11 cellular contexts compared by ENCODE assay signal in genomic region chr14:75440733-75441474, GRCh38. TPM values are rescaled to one million over a fixed set of nuclear protein-coding genes. Genes with fewer than 3 reads are reported as not detected.
DNase-seq lines count a peak whose midpoint lies in the region; ATAC-seq, FAIRE-seq and TF ChIP-seq lines count a peak whose summit lies in the region.
"Had no signal": no experiment of that assay in that cellular context is flagged by ENCODE, and none has a peak within 500 bp of the region (broad histone marks: within the 10 kb centered on the region; RNA-seq: fewer than 3 reads in every experiment).

No MANE protein-coding gene starts in this region.

- CTCF ChIA-PET in K562 (lab: Yijun Ruan, JAX; ENCODE audit: low intra/inter-chr PET ratio): no interaction called here

- intact Hi-C loops in K562 (cut with micrococcal nuclease): no loop called here
- intact Hi-C loops in left colon (cut with DNase I, micrococcal nuclease): no loop called here
- intact Hi-C loops in spleen (cut with DNase I; ENCODE audit: low total_unique reads): no loop called here

- TF ChIP-seq POLR2A in K562 (conservative IDR thresholded peaks at IDR 0.05) (no peak), spleen (IDR thresholded peaks at IDR 0.05) (no peak)

- DNase-seq in GM03348 (ENCODE audit: low spot score) (peak; percentile 73), K562 (ENCODE audit: extremely low read depth in 1 of 4, low spot score in 3 of 4) (no peak), left colon (peak in 1 of 2 donors; percentile 58), spleen (no peak), T-helper 9 cell (no peak), brain microvascular endothelial cell (no peak), HAP-1 (ENCODE audit: low spot score in 2 of 2) (no peak), NCI-H2107 treated with DMSO at 0.1 percent for 48 hours (lab: John Stamatoyannopoulos, UW; ENCODE audit: unreplicated experiment) (no peak)
- DNase-seq: activated CD4-positive, alpha-beta T cell treated with anti-CD3 and anti-CD28 coated beads for 4 hours; NCI-H1417 treated with DMSO at 0.1 percent for 48 hours; nephron progenitor cell had no signal

- peaks cover 19 to 36% of the 10 kb centered on the region in 2 experiments for H3K4me1 ChIP-seq in K562 (replicated peaks in 1 of 2; ENCODE audit: control insufficient read depth in 2 of 2, insufficient read depth in 2 of 2, low read length in 2 of 2)
- H3K4me1 ChIP-seq in spleen: peaks cover 13 to 100% (median 71%) of the 10 kb centered on the region in 6 donors
- H3K4me1 ChIP-seq in HAP-1: no peaks in the 10 kb centered on the region

- no peak overlapping the region for H3K4me2 ChIP-seq in K562 (ENCODE audit: insufficient read depth, low read length)

- H3K9me3 ChIP-seq in K562 (replicated peaks; ENCODE audit: control insufficient read depth, insufficient read depth, low read depth, low read length) (no peaks in the 10 kb centered on the region), spleen (no peaks in the 10 kb centered on the region), HAP-1 (no peaks in the 10 kb centered on the region)

- no peak for TF ChIP-seq RAD21 in K562 (CRISPR knock-in tag; conservative IDR thresholded peaks at IDR 0.05 in 1 of 2, IDR thresholded peaks at IDR 0.05 in 1 of 2)

- H3K9ac ChIP-seq in K562 (ENCODE audit: insufficient read depth in 1 of 2, low read depth in 2 of 2, low read length in 2 of 2): no peak overlapping the region

- H2AFZ ChIP-seq in K562 (ENCODE audit: low read depth, low read length): no peak overlapping the region

- no peak for FAIRE-seq in K562 (lab: Jason Lieb, UNC)

- no peaks in the 10 kb centered on the region for H3K27me3 ChIP-seq in K562 (ENCODE audit: control insufficient read depth in 2 of 2, insufficient read depth in 2 of 2, low read length in 2 of 2)
- H3K27me3 ChIP-seq in spleen (replicated peaks in 1 of 7): no peaks in the 10 kb centered on the region
- H3K27me3 ChIP-seq in brain microvascular endothelial cell (replicated peaks): no peaks in the 10 kb centered on the region
- H3K27me3 ChIP-seq in HAP-1 (ENCODE audit: low read depth): no peaks in the 10 kb centered on the region

- 86% methylated on average over 11 of the region's 14 CpGs for WGBS in K562 (ENCODE audit: insufficient coverage, low coverage, missing lambda C conversion rate)
- WGBS in spleen, 5 donors: 46 to 73% (median 66%) methylated on average over 14 of the region's 14 CpGs

- H3K79me2 ChIP-seq in K562 (ENCODE audit: control insufficient read depth, insufficient read depth, low read length): no peaks in the 10 kb centered on the region

- POLR2A ChIA-PET in K562 (lab: Yijun Ruan, JAX): interaction anchor here (0.6 to 0.7 kb wide), 3 partner anchors 11 to 194 kb away, joined by 3 to 4 read pairs (median 3); no protein-coding TSS in a partner anchor

- TF ChIP-seq EP300 in K562 (IDR thresholded peaks at IDR 0.05; ENCODE audit: low read length): no peak

- TF ChIP-seq CTCF in K562 (IDR thresholded peaks at IDR 0.05 in 2 of 3, conservative IDR thresholded peaks at IDR 0.05 in 1 of 3; ENCODE audit: insufficient read depth in 2 of 3, low read depth in 1 of 3, low read length in 3 of 3): no peak
- TF ChIP-seq CTCF in spleen (IDR thresholded peaks at IDR 0.05 in 8 of 11, conservative IDR thresholded peaks at IDR 0.05 in 3 of 11): no peak
- no peak for TF ChIP-seq CTCF in brain microvascular endothelial cell (IDR thresholded peaks at IDR 0.05; ENCODE audit: low read depth, low read length, missing control alignments)

- in situ Hi-C loops in K562 (cut with MboI): no loop called here
- in situ Hi-C loops in brain microvascular endothelial cell (cut with HindIII; ENCODE audit: low pct_ligation_motif_present, low sequenced_read_pairs): no loop called here
- in situ Hi-C loops in HAP-1 (cut with MboI; ENCODE audit: low sequenced_read_pairs): no loop called here

- H3K4me3 ChIP-seq in K562: no peak overlapping the region
- H3K4me3 ChIP-seq in spleen: peak overlapping the region in 1 of 8 donors; percentile 20
- no peak overlapping the region for H3K4me3 ChIP-seq in brain microvascular endothelial cell (ENCODE audit: low read depth, low read length)
- H3K4me3 ChIP-seq in HAP-1: no peak overlapping the region

- no peak; the same call in 2 of the 3 replicates for ATAC-seq in K562
- ATAC-seq in left colon: peak; percentile 13

- H3K9me1 ChIP-seq in K562 (ENCODE audit: control insufficient read depth, insufficient read depth, low read length): no peaks in the 10 kb centered on the region

- no peak overlapping the region; the same call in 2 of the 3 replicates for H3K27ac ChIP-seq in K562 (ENCODE audit: extremely low read depth, low read depth, low read length)
- peak overlapping the region in 6 of 8 donors; percentile 19 to 81 (median 67) for H3K27ac ChIP-seq in spleen
- H3K27ac ChIP-seq in brain microvascular endothelial cell: no peak overlapping the region

- no peaks in the 10 kb centered on the region for H4K20me1 ChIP-seq in K562 (replicated peaks; ENCODE audit: control insufficient read depth, insufficient read depth, low read length)

- BruUV-seq in K562 (replicated peaks; lab: Mats Ljungman, UMichigan): no TSS peak

- H3K36me3 ChIP-seq in K562 (ENCODE audit: control insufficient read depth, insufficient read depth, low read length): no peaks in the 10 kb centered on the region
- peaks cover 0 to 99% (median 27%) of the 10 kb centered on the region in 6 donors for H3K36me3 ChIP-seq in spleen
- H3K36me3 ChIP-seq in brain microvascular endothelial cell (replicated peaks): peaks cover 2% of the 10 kb centered on the region
- peaks cover 74% of the 10 kb centered on the region for H3K36me3 ChIP-seq in HAP-1 (replicated peaks)

TF ChIP-seq in K562, 482 proteins besides CTCF, POLR2A, EP300 and RAD21:
- peak; percentile 94 for TF ChIP-seq ESRRA (IDR thresholded peaks at IDR 0.05; ENCODE audit: borderline replicate concordance, low read depth)
- no peak for TF ChIP-seq ZNF41 (CRISPR knock-in tag; conservative IDR thresholded peaks at IDR 0.05)

RNA-seq across cellular contexts. Expression of gene JDP2, which starts 13.1 kb away (rescaled TPM):
- total RNA-seq in K562 (2011; cell fraction: chromatin; rRNA removed; ENCODE audit: low replicate concordance): 1.3 and 2.2 TPM in 2 replicates
- total RNA-seq in K562 (2011; cell fraction: nucleolus; rRNA removed): 0.67 and 1.3 TPM in 2 replicates
- 1.5 and 1.6 TPM in 2 replicates for total RNA-seq in K562 (2011; cell fraction: nucleoplasm; rRNA removed)
- total RNA-seq in K562 (2014; rRNA removed) (13.8 and 16.7 TPM in 2 replicates), K562 (2014; rRNA removed; fragmentation: Illumina TruSeq; extraction: Trizol) (2.5 and 3.1 TPM in 2 replicates), K562 (2015; rRNA removed; fragmentation: Illumina TruSeq; extraction: Trizol) (1.7 and 2.4 TPM in 2 replicates), K562 (2021) (8.9 and 9.6 TPM in 2 replicates), left colon (10 to 100 TPM; 29.5 to 40.1 TPM), spleen (100 to 1,000 TPM in 4 of 7 donors, 10 to 100 TPM in 3; 52.6 to 144 (median 123) TPM)
- polyA plus RNA-seq in K562 (2011; rRNA removed) (0.78 and 4.6 TPM in 2 replicates), K562 (2014; fragmentation: Illumina TruSeq; extraction: Trizol) (4.6 and 5.4 TPM in 2 replicates), K562 (2014; fragmentation: Nextera tagmentation; extraction: Ambion mirVana) (under 1 TPM; 0.27 to 0.34 TPM), K562 (2014; rRNA removed) (8.5 and 16.5 TPM in 2 replicates), spleen (10 to 100 TPM; 18.2 to 89.1 (median 32.2) TPM)
- 1.1 and 4.4 TPM in 2 replicates for polyA plus RNA-seq in K562 (2011; cell fraction: cytosol; rRNA removed)
- polyA plus RNA-seq in K562 (2011; cell fraction: nucleus; rRNA removed): 1.1 and 4.5 TPM in 2 replicates
- 2.0 and 14.4 TPM in 2 replicates for polyA plus RNA-seq in K562 (2012)
- polyA minus RNA-seq in K562 (2011; rRNA and poly(A)+ RNA removed): 0.53 and 2.8 TPM in 2 replicates
- polyA minus RNA-seq in K562 (2011; cell fraction: cytosol; rRNA and poly(A)+ RNA removed): 7.4 TPM in 1 of 2 replicates, not detected in the other
- polyA minus RNA-seq in K562 (2011; cell fraction: nucleus; rRNA and poly(A)+ RNA removed): 0.40 and 3.4 TPM in 2 replicates

Comparison
In these comparisons a context has a peak if more than half of its experiments do, and no peak if none do; other contexts are left out.
1. H3K27ac ChIP-seq: peak in spleen (6 of 8); none in K562 (single experiment) and brain microvascular endothelial cell (single experiment).